Comparison of ENCODE assay signal across 11 cellular contexts in genomic region chr2:10404324-10405143, GRCh38. TPM values are rescaled to one million over a fixed set of nuclear protein-coding genes. Genes with fewer than 3 reads are reported as not detected.
A peak's percentile ranks its signal among the peaks of the same experiment; 100 is the strongest.
DNase-seq lines count a peak whose midpoint lies in the region; ATAC-seq, FAIRE-seq and TF ChIP-seq lines count a peak whose summit lies in the region.
"Had no signal": no experiment of that assay in that cellular context is flagged by ENCODE, and none has a peak within 500 bp of the region (broad histone marks: within the 10 kb centered on the region; RNA-seq: fewer than 3 reads in every experiment).

No MANE protein-coding gene starts in this region.

- peak overlapping the region; percentile 55; the same call in 1 of the 2 replicates for H3K14ac ChIP-seq in IMR-90 (replicated peaks; ENCODE audit: low read depth, low read length)

- TF ChIP-seq CTCF in IMR-90 (conservative IDR thresholded peaks at IDR 0.05; ENCODE audit: low read depth, low read length) (no peak), breast epithelium (IDR thresholded peaks at IDR 0.05) (no peak), kidney (IDR thresholded peaks at IDR 0.05; ENCODE audit: borderline replicate concordance, extremely low read depth, insufficient read depth) (no peak)

- POLR2A ChIA-PET in IMR-90 (lab: Charles Lee; ENCODE audit: unreplicated experiment): no interaction called here

- no peak overlapping the region; the same call in 1 of the 2 replicates for H3K23ac ChIP-seq in IMR-90 (ENCODE audit: low read depth, low read length)

- peak overlapping the region; percentile 57; the same call in 1 of the 2 replicates for H2BK120ac ChIP-seq in IMR-90 (ENCODE audit: low read depth, low read length)

- dilution Hi-C loops in IMR-90 (cut with HindIII; ENCODE audit: low sequenced_read_pairs, unreplicated experiment): no loop called here

- peak overlapping the region; percentile 87 for H3K4ac ChIP-seq in IMR-90 (ENCODE audit: low read depth, low read length)

- H2BK15ac ChIP-seq in IMR-90 (ENCODE audit: low read depth, low read length): no peak overlapping the region; the same call in 2 of the 3 replicates

- peak overlapping the region; percentile 51; the same call in 1 of the 2 replicates for H2BK20ac ChIP-seq in IMR-90 (ENCODE audit: low read depth, low read length)

- DNase-seq in IMR-90 (no peak), breast epithelium (ENCODE audit: low spot score in 2 of 2) (peak in 1 of 2 donors; percentile 82), kidney (no peak), putamen (ENCODE audit: low spot score) (no peak), SJCRH30 (no peak), cerebellar nuclear complex (lab: John Stamatoyannopoulos, UW) (no peak)
- DNase-seq: DMS79 treated with DMSO at 0.1 percent for 48 hours; NCI-H524; stimulated activated CD4-positive, alpha-beta T cell treated with anti-CD3 and anti-CD28 coated beads, Interleukin-4, amount 100 ng/mL, for 24 hours had no signal

- H3K4me3 ChIP-seq in IMR-90 (ENCODE audit: insufficient read depth, low read depth, low read length) (no peak overlapping the region), breast epithelium (peak overlapping the region in 2 of 3 donors; percentile 21 to 39), kidney (ENCODE audit: low read length in 2 of 2) (no peak overlapping the region), subcutaneous abdominal adipose tissue (ENCODE audit: low read depth in 1 of 5, low read length in 5 of 5) (peak overlapping the region in 1 of 5 donors; percentile 13), SJCRH30 (no peak overlapping the region)

- peaks cover 14% of the 10 kb centered on the region for H4K20me1 ChIP-seq in IMR-90 (ENCODE audit: insufficient read depth, low read length)

- H3K9ac ChIP-seq in IMR-90 (ENCODE audit: low read depth, low read length): no peak overlapping the region
- peak overlapping the region in 1 of 2 donors; percentile 5 for H3K9ac ChIP-seq in kidney (ENCODE audit: low read length in 2 of 2)
- H3K9ac ChIP-seq in subcutaneous abdominal adipose tissue (ENCODE audit: low read length in 5 of 5): peak overlapping the region in 2 of 5 donors; percentile 21 to 22

- ATAC-seq in IMR-90 (ENCODE audit: low read depth) (no peak), HG03442 (IDR thresholded peaks at IDR 0.05; ENCODE audit: unreplicated experiment) (no peak)

- H3K36me3 ChIP-seq in IMR-90 (ENCODE audit: control insufficient read depth, insufficient read depth, low read length) (peaks cover 3% of the 10 kb centered on the region; the same call in 1 of the 2 replicates), breast epithelium (no peaks in the 10 kb centered on the region), kidney (ENCODE audit: control insufficient read depth in 1 of 2, insufficient read depth in 2 of 2, low read length in 2 of 2) (no peaks in the 10 kb centered on the region), subcutaneous abdominal adipose tissue (ENCODE audit: control insufficient read depth in 5 of 5, insufficient read depth in 5 of 5, low read length in 5 of 5) (peaks cover 0 to 2% (median 0%) of the 10 kb centered on the region in 5 donors), SJCRH30 (no peaks in the 10 kb centered on the region)

- H3K79me1 ChIP-seq in IMR-90 (ENCODE audit: low read depth in 1 of 2, low read length in 2 of 2): peaks cover 0 to 16% of the 10 kb centered on the region in 2 experiments; a peak in 3 of 4 replicates

- H3K56ac ChIP-seq in IMR-90 (ENCODE audit: extremely low read depth, insufficient read depth, low read length): no peak overlapping the region

- H3K27me3 ChIP-seq in IMR-90 (ENCODE audit: control insufficient read depth, insufficient read depth, low read length): no peaks in the 10 kb centered on the region
- no peaks in the 10 kb centered on the region for H3K27me3 ChIP-seq in breast epithelium
- peaks cover 0 to 3% (median 0%) of the 10 kb centered on the region in 5 donors for H3K27me3 ChIP-seq in subcutaneous abdominal adipose tissue (ENCODE audit: control insufficient read depth in 5 of 5, insufficient read depth in 4 of 5, low read length in 5 of 5)
- no peaks in the 10 kb centered on the region for H3K27me3 ChIP-seq in SJCRH30

- no peak overlapping the region; the same call in 1 of the 2 replicates for H4K5ac ChIP-seq in IMR-90 (ENCODE audit: low read depth, low read length)

- H2AFZ ChIP-seq in IMR-90 (replicated peaks; ENCODE audit: low read length, poor library complexity): peak overlapping the region; percentile 61

- H3K4me1 ChIP-seq in IMR-90 (ENCODE audit: control insufficient read depth, insufficient read depth, low read length): peaks cover 24% of the 10 kb centered on the region
- peaks cover 3 to 25% of the 10 kb centered on the region in 2 donors for H3K4me1 ChIP-seq in breast epithelium
- H3K4me1 ChIP-seq in kidney (ENCODE audit: control insufficient read depth in 1 of 2, insufficient read depth in 1 of 2, low read depth in 1 of 2, low read length in 2 of 2): peaks cover 60 to 62% of the 10 kb centered on the region in 2 donors
- peaks cover 16 to 97% (median 89%) of the 10 kb centered on the region in 5 donors for H3K4me1 ChIP-seq in subcutaneous abdominal adipose tissue (ENCODE audit: control insufficient read depth in 5 of 5, insufficient read depth in 5 of 5, low read length in 5 of 5)
- peaks cover 4% of the 10 kb centered on the region; the same call in 1 of the 2 replicates for H3K4me1 ChIP-seq in SJCRH30

- intact Hi-C loops in IMR-90 (cut with micrococcal nuclease) (loop anchor here (10.0 kb wide), 1 partner anchor 330 kb away; no protein-coding TSS in a partner anchor), breast epithelium (cut with DNase I; ENCODE audit: low total_unique reads) (no loop called here), kidney (cut with DNase I) (no loop called here)

- 81% methylated on average over 13 of the region's 20 CpGs; no CpG with 5 or more reads in 1 of the 2 experiments for WGBS in IMR-90 (ENCODE audit: extremely low coverage in 2 of 2, insufficient read length in 1 of 2), 2 experiments

- no peaks in the 10 kb centered on the region for H3K9me3 ChIP-seq in IMR-90 (ENCODE audit: control insufficient read depth, insufficient read depth, low read length)
- H3K9me3 ChIP-seq in breast epithelium: no peaks in the 10 kb centered on the region
- H3K9me3 ChIP-seq in kidney (ENCODE audit: control insufficient read depth in 1 of 2, low read length in 2 of 2): no peaks in the 10 kb centered on the region
- H3K9me3 ChIP-seq in subcutaneous abdominal adipose tissue (ENCODE audit: control insufficient read depth in 5 of 5, low read length in 5 of 5): no peaks in the 10 kb centered on the region
- H3K9me3 ChIP-seq in SJCRH30 (replicated peaks): no peaks in the 10 kb centered on the region

- 0 out of 4 replicates have a peak overlapping the region, but pooled peaks of 1 of the 2 experiments have one; percentile 5 for H4K8ac ChIP-seq in IMR-90 (ENCODE audit: low read depth in 2 of 2, low read length in 2 of 2)

- no peak for FAIRE-seq in kidney (lab: Jason Lieb, UNC)

- no peak for TF ChIP-seq RAD21 in IMR-90 (IDR thresholded peaks at IDR 0.05; ENCODE audit: low read length)

- H3K18ac ChIP-seq in IMR-90 (ENCODE audit: low read depth, low read length): no peak overlapping the region; the same call in 1 of the 2 replicates

- peaks cover 13% of the 10 kb centered on the region for H3K9me1 ChIP-seq in IMR-90 (ENCODE audit: insufficient read depth, low read length)

- in situ Hi-C loops in IMR-90 (cut with MboI; ENCODE audit: low sequenced_read_pairs): loop anchor here (10.0 kb wide), 1 partner anchor 260 kb away; no protein-coding TSS in a partner anchor

- no TSS peak for BruUV-seq in IMR-90 (replicated peaks; lab: Mats Ljungman, UMichigan)

- H3K4me2 ChIP-seq in IMR-90 (ENCODE audit: low read depth, low read length): no peak overlapping the region

- no peak overlapping the region for H3K27ac ChIP-seq in IMR-90 (ENCODE audit: insufficient read depth, low read length)
- peak overlapping the region; percentile 90 for H3K27ac ChIP-seq in breast epithelium
- H3K27ac ChIP-seq in kidney (ENCODE audit: low read depth in 2 of 2, low read length in 2 of 2): peak overlapping the region; percentile 73 to 80
- peak overlapping the region; percentile 41 for H3K27ac ChIP-seq in subcutaneous abdominal adipose tissue (ENCODE audit: low read depth, low read length)
- H3K27ac ChIP-seq in SJCRH30: no peak overlapping the region

- H2BK5ac ChIP-seq in IMR-90 (ENCODE audit: low read depth, low read length, poor library complexity, severe bottlenecking): peak overlapping the region; percentile 52

- TF ChIP-seq POLR2A in IMR-90 (IDR thresholded peaks at IDR 0.05; ENCODE audit: low read depth, low read length) (no peak), breast epithelium (IDR thresholded peaks at IDR 0.05) (no peak)

- peak overlapping the region; percentile 47; the same call in 1 of the 2 replicates for H2AK5ac ChIP-seq in IMR-90 (ENCODE audit: low read depth, low read length)

- H4K91ac ChIP-seq in IMR-90 (ENCODE audit: insufficient read depth, low read depth, low read length): peak overlapping the region; percentile 71; the same call in 1 of the 2 replicates

- CTCF ChIA-PET in IMR-90 (lab: Yijun Ruan, JAX): interaction anchor here (0.5 to 0.9 kb wide), 2 partner anchors 68 to 332 kb away, joined by 3 read pairs; no protein-coding TSS in a partner anchor

- peak overlapping the region; percentile 84 for H2AK9ac ChIP-seq in IMR-90 (replicated peaks; ENCODE audit: low read depth, low read length, poor library complexity)

TF ChIP-seq in IMR-90, 13 proteins besides CTCF, POLR2A, EP300 and RAD21 (continues in another document):
- TF ChIP-seq MXI1 (IDR thresholded peaks at IDR 0.05; ENCODE audit: borderline replicate concordance, low read depth, low read length) (no peak), CHD1 (IDR thresholded peaks at IDR 0.05; ENCODE audit: low read depth, low read length) (no peak), BHLHE40 (IDR thresholded peaks at IDR 0.05; ENCODE audit: low read depth, low read length) (no peak), RCOR1 (IDR thresholded peaks at IDR 0.05; ENCODE audit: insufficient replicate concordance, low read length) (no peak), NFE2L2 (IDR thresholded peaks at IDR 0.05; ENCODE audit: low read depth, low read length) (no peak), FOS (IDR thresholded peaks at IDR 0.05; ENCODE audit: low read depth, low read length) (no peak), RFX5 (IDR thresholded peaks at IDR 0.05; ENCODE audit: low read depth, low read length) (no peak)

RNA-seq across cellular contexts. Expression of gene ODC1, which starts 43.6 kb away (rescaled TPM):
- total RNA-seq in IMR-90 (2012; rRNA removed): 204 and 251 TPM in 2 replicates
- 103 and 117 TPM in 2 replicates for polyA plus RNA-seq in IMR-90 (2012; rRNA removed)
- 55.7 and 87.1 TPM in 2 replicates for polyA plus RNA-seq in IMR-90 (2012; cell fraction: cytosol; rRNA removed)
- 43.7 and 137 TPM in 2 replicates for polyA plus RNA-seq in IMR-90 (2012; cell fraction: nucleus; rRNA removed; ENCODE audit: low replicate concordance)
- 10 to 100 TPM; 39.8 to 68.8 (median 60.3) TPM for total RNA-seq in breast epithelium
- total RNA-seq in kidney: 97.5 TPM
- polyA plus RNA-seq in kidney (ENCODE audit: insufficient read depth, low read depth, low replicate concordance): 94.4 TPM
- total RNA-seq in SJCRH30 (2014; rRNA removed; shearing (Covaris generic)): 362 and 380 TPM in 2 replicates

Comparison
In these comparisons a context has a peak if more than half of its experiments do, and no peak if none do; other contexts are left out.
1. H3K27ac ChIP-seq: peak in breast epithelium (2 of 2), kidney (2 of 2) and subcutaneous abdominal adipose tissue (single experiment); none in IMR-90 (single experiment) and SJCRH30 (single experiment).
2. H3K4me3 ChIP-seq: peak in breast epithelium (2 of 3); none in IMR-90 (single experiment), kidney (0 of 2) and SJCRH30 (single experiment).